33 cellular contexts compared by ENCODE assay signal in the genomic region with DNA sequence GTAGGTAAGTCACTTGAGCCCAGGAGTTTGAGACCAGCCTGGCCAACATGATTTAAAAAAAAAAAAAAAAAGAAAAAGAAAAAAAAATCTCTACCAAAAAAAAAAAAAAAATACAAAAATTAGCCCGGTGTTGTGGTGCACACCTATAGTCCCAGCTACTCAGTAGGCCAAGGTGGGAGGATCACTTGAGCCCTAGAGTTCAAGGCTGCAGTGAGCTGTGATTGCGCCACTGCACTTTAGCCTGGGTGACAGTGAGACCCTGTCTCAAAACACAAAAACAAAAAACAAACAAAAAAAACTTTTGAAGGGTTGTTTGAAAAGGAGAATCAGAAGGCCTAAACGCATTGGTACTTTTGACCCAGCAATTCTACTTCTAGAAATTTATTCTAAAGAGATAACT. TPM values are rescaled to one million over a fixed set of nuclear protein-coding genes. Genes with fewer than 3 reads are reported as not detected.
"Had no signal": no experiment of that assay in that cellular context is flagged by ENCODE, and none has a peak within 500 bp of the region (broad histone marks: within the 10 kb centered on the region; RNA-seq: fewer than 3 reads in every experiment).

No MANE protein-coding gene starts in this region.

- H3K9me3 ChIP-seq: MG63 had no signal

- H3K4me3 ChIP-seq: MG63 had no signal

- DNase-seq: Kasumi-1, MG63, MM.1S, MV-4-11, NCI-H1048, NCI-H1092, NCI-H1092 treated with DMSO at 0.1 percent for 48 hours, NCI-H1105, NCI-H1105 treated with DMSO at 0.1 percent for 48 hours, NCI-H1417, NCI-H1417 treated with DMSO at 0.1 percent for 48 hours, NCI-H1436, NCI-H1436 treated with DMSO at 0.1 percent for 48 hours, NCI-H146, NCI-H1694, NCI-H1694 treated with DMSO at 0.1 percent for 48 hours, NCI-H187, NCI-H187 treated with DMSO at 0.1 percent for 48 hours, NCI-H1930, NCI-H2029, NCI-H2029 treated with DMSO at 0.1 percent for 48 hours, NCI-H2081, NCI-H2081 treated with DMSO at 0.1 percent for 48 hours, NCI-H2107, NCI-H2171, NCI-H2171 treated with DMSO at 0.1 percent for 48 hours, NCI-H2227 treated with DMSO at 0.1 percent for 48 hours, NCI-H226, NCI-H345, NCI-H446, NCI-H446 treated with DMSO at 0.1 percent for 48 hours had no signal

- H3K27me3 ChIP-seq: MG63 had no signal

- H3K36me3 ChIP-seq: MG63 had no signal

RNA-seq across cellular contexts. Expression of a gene that starts 13.7 kb away (rescaled TPM):
- total RNA-seq: M059J, MCF 10A had no signal
